1 cellular context compared by ENCODE assay signal in genomic region chr3:110686691-110687090, GRCh38.
TF ChIP-seq lines count a peak whose summit lies in the region.

No MANE protein-coding gene starts in this region.

TF ChIP-seq in GM23338, 12 proteins besides CTCF, POLR2A, EP300 and RAD21 (continued from another document):
- TF ChIP-seq, protein P1, sequence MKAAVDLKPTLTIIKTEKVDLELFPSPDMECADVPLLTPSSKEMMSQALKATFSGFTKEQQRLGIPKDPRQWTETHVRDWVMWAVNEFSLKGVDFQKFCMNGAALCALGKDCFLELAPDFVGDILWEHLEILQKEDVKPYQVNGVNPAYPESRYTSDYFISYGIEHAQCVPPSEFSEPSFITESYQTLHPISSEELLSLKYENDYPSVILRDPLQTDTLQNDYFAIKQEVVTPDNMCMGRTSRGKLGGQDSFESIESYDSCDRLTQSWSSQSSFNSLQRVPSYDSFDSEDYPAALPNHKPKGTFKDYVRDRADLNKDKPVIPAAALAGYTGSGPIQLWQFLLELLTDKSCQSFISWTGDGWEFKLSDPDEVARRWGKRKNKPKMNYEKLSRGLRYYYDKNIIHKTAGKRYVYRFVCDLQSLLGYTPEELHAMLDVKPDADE (IDR thresholded peaks at IDR 0.05), result no peak
- TF ChIP-seq, protein P2, sequence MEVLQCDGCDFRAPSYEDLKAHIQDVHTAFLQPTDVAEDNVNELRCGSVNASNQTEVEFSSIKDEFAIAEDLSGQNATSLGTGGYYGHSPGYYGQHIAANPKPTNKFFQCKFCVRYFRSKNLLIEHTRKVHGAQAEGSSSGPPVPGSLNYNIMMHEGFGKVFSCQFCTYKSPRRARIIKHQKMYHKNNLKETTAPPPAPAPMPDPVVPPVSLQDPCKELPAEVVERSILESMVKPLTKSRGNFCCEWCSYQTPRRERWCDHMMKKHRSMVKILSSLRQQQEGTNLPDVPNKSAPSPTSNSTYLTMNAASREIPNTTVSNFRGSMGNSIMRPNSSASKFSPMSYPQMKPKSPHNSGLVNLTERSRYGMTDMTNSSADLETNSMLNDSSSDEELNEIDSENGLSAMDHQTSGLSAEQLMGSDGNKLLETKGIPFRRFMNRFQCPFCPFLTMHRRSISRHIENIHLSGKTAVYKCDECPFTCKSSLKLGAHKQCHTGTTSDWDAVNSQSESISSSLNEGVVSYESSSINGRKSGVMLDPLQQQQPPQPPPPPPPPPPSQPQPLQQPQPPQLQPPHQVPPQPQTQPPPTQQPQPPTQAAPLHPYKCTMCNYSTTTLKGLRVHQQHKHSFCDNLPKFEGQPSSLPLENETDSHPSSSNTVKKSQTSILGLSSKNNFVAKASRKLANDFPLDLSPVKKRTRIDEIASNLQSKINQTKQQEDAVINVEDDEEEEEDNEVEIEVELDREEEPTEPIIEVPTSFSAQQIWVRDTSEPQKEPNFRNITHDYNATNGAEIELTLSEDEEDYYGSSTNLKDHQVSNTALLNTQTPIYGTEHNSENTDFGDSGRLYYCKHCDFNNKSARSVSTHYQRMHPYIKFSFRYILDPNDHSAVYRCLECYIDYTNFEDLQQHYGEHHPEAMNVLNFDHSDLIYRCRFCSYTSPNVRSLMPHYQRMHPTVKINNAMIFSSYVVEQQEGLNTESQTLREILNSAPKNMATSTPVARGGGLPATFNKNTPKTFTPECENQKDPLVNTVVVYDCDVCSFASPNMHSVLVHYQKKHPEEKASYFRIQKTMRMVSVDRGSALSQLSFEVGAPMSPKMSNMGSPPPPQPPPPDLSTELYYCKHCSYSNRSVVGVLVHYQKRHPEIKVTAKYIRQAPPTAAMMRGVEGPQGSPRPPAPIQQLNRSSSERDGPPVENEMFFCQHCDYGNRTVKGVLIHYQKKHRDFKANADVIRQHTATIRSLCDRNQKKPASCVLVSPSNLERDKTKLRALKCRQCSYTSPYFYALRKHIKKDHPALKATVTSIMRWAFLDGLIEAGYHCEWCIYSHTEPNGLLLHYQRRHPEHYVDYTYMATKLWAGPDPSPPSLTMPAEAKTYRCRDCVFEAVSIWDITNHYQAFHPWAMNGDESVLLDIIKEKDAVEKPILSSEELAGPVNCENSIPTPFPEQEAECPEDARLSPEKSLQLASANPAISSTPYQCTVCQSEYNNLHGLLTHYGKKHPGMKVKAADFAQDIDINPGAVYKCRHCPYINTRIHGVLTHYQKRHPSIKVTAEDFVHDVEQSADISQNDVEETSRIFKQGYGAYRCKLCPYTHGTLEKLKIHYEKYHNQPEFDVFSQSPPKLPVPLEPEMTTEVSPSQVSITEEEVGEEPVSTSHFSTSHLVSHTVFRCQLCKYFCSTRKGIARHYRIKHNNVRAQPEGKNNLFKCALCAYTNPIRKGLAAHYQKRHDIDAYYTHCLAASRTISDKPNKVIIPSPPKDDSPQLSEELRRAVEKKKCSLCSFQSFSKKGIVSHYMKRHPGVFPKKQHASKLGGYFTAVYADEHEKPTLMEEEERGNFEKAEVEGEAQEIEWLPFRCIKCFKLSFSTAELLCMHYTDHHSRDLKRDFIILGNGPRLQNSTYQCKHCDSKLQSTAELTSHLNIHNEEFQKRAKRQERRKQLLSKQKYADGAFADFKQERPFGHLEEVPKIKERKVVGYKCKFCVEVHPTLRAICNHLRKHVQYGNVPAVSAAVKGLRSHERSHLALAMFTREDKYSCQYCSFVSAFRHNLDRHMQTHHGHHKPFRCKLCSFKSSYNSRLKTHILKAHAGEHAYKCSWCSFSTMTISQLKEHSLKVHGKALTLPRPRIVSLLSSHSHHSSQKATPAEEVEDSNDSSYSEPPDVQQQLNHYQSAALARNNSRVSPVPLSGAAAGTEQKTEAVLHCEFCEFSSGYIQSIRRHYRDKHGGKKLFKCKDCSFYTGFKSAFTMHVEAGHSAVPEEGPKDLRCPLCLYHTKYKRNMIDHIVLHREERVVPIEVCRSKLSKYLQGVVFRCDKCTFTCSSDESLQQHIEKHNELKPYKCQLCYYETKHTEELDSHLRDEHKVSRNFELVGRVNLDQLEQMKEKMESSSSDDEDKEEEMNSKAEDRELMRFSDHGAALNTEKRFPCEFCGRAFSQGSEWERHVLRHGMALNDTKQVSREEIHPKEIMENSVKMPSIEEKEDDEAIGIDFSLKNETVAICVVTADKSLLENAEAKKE (CRISPR knock-in tag; IDR thresholded peaks at IDR 0.05), result no peak
- TF ChIP-seq EZH2phosphoT487 (IDR thresholded peaks at IDR 0.05; ENCODE audit: unreplicated experiment), result no peak
- no peak for TF ChIP-seq STAT1 (IDR thresholded peaks at IDR 0.05; ENCODE audit: unreplicated experiment)
- no peak for TF ChIP-seq EZH2 (IDR thresholded peaks at IDR 0.05; ENCODE audit: low read depth, unreplicated experiment)
- TF ChIP-seq NANOG (IDR thresholded peaks at IDR 0.05; ENCODE audit: borderline replicate concordance), result no peak
- no peak for TF ChIP-seq POLR2AphosphoS5 (IDR thresholded peaks at IDR 0.05; ENCODE audit: low read depth)
- TF ChIP-seq REST (IDR thresholded peaks at IDR 0.05; ENCODE audit: unreplicated experiment), result no peak
